8 cellular contexts compared by ENCODE assay signal in genomic region chr3:160413613-160414248, GRCh38. TPM values are rescaled to one million over a fixed set of nuclear protein-coding genes. Genes with fewer than 3 reads are reported as not detected.
DNase-seq lines count a peak whose midpoint lies in the region; ATAC-seq and TF ChIP-seq lines count a peak whose summit lies in the region.

No MANE protein-coding gene starts in this region.

- H3K18ac ChIP-seq in neuronal stem cell (ENCODE audit: low read length): no peak overlapping the region

- no peak overlapping the region for H2AK5ac ChIP-seq in neuronal stem cell (ENCODE audit: low read depth, low read length)

- no peak for TF ChIP-seq POLR2A in Peyer's patch (IDR thresholded peaks at IDR 0.05)

- no peaks in the 10 kb centered on the region for H3K27me3 ChIP-seq in Peyer's patch
- no peaks in the 10 kb centered on the region for H3K27me3 ChIP-seq in neuronal stem cell (ENCODE audit: control insufficient read depth in 3 of 3, insufficient read depth in 3 of 3, low read depth in 1 of 3, low read length in 3 of 3)
- H3K27me3 ChIP-seq in tibial artery: no peaks in the 10 kb centered on the region

- peaks cover 14% of the 10 kb centered on the region for H3K4me1 Mint-ChIP-seq in activated T-cell treated with anti-CD3 and anti-CD28 coated beads, Interleukin-2, amount 50 U/mL, for 4 hours (ENCODE audit: low read depth)

- peaks cover 0 to 47% (median 0%) of the 10 kb centered on the region in 3 donors for H3K36me3 ChIP-seq in Peyer's patch
- H3K36me3 ChIP-seq in neuronal stem cell (replicated peaks in 1 of 2; ENCODE audit: control insufficient read depth in 2 of 2, insufficient read depth in 2 of 2, low read length in 2 of 2): peaks cover 25 to 98% of the 10 kb centered on the region in 2 donors
- peaks cover 0 to 34% (median 16%) of the 10 kb centered on the region in 3 donors for H3K36me3 ChIP-seq in tibial artery

- peak; percentile 85 for ATAC-seq in GM21390 (IDR thresholded peaks at IDR 0.05; ENCODE audit: unreplicated experiment)
- peak; percentile 66 to 67 for ATAC-seq in activated T-cell treated with anti-CD3 and anti-CD28 coated beads, Interleukin-2, amount 50 U/mL, for 4 hours

- WGBS in neuronal stem cell (ENCODE audit: extremely low coverage in 2 of 2, insufficient read length in 2 of 2, insufficient replicate concordance in 1 of 2), 2 donors: no CpG with 5 or more reads among the region's 3 CpGs

- no peak overlapping the region for H2BK5ac ChIP-seq in neuronal stem cell (ENCODE audit: low read length)

- H3K14ac ChIP-seq in neuronal stem cell (ENCODE audit: low read length): no peak overlapping the region

- intact Hi-C loops in tibial artery (cut with DNase I; ENCODE audit: low total_unique reads): loop anchor here (10.0 kb wide), 1 partner anchor 249 kb away; no protein-coding TSS in a partner anchor

- H3K4me3 ChIP-seq in Peyer's patch (no peak overlapping the region), fibroblast of mammary gland (ENCODE audit: control insufficient read depth, low read depth, low read length) (no peak overlapping the region), neuronal stem cell (ENCODE audit: low read length in 2 of 2) (no peak overlapping the region), tibial artery (no peak overlapping the region)

- H3K27ac ChIP-seq in Peyer's patch: no peak overlapping the region
- H3K27ac ChIP-seq in neuronal stem cell (replicated peaks; ENCODE audit: low read length): no peak overlapping the region
- H3K27ac ChIP-seq in tibial artery: no peak overlapping the region

- no peak overlapping the region for H4K91ac ChIP-seq in neuronal stem cell (ENCODE audit: low read depth, low read length, poor library complexity)

- TF ChIP-seq CTCF in Peyer's patch (IDR thresholded peaks at IDR 0.05) (peak; percentile 42 to 93 (median 87)), fibroblast of mammary gland (conservative IDR thresholded peaks at IDR 0.05; ENCODE audit: control insufficient read depth, insufficient read depth, low read depth, low read length) (peak; percentile 87), tibial artery (IDR thresholded peaks at IDR 0.05) (peak; percentile 71 to 83)

- H3K27me3 Mint-ChIP-seq in activated T-cell treated with anti-CD3 and anti-CD28 coated beads, Interleukin-2, amount 50 U/mL, for 4 hours (ENCODE audit: low read depth): no peaks in the 10 kb centered on the region

- no peak overlapping the region for H3K4me2 ChIP-seq in neuronal stem cell (ENCODE audit: insufficient read depth, low read length, poor library complexity, severe bottlenecking)

- H3K36me3 Mint-ChIP-seq in activated T-cell treated with anti-CD3 and anti-CD28 coated beads, Interleukin-2, amount 50 U/mL, for 4 hours (ENCODE audit: insufficient read depth): peaks cover 7% of the 10 kb centered on the region

- no peak overlapping the region for H3K23ac ChIP-seq in neuronal stem cell (ENCODE audit: low read depth, low read length, poor library complexity)

- no peak overlapping the region for H3K4ac ChIP-seq in neuronal stem cell (ENCODE audit: low read length)

- H3K9ac ChIP-seq in neuronal stem cell (ENCODE audit: low read depth, low read length, poor library complexity): no peak overlapping the region

- no peaks in the 10 kb centered on the region for H3K9me3 Mint-ChIP-seq in activated T-cell treated with anti-CD3 and anti-CD28 coated beads, Interleukin-2, amount 50 U/mL, for 4 hours

- no peak overlapping the region for H2AFZ ChIP-seq in neuronal stem cell (ENCODE audit: low read length)

- no peak overlapping the region for H3K4me3 Mint-ChIP-seq in activated T-cell treated with anti-CD3 and anti-CD28 coated beads, Interleukin-2, amount 50 U/mL, for 4 hours

- H3K79me1 ChIP-seq in neuronal stem cell (ENCODE audit: low read depth, low read length): no peaks in the 10 kb centered on the region

- H2BK15ac ChIP-seq in neuronal stem cell (ENCODE audit: low read length): no peak overlapping the region

- no peaks in the 10 kb centered on the region for H3K4me1 ChIP-seq in Peyer's patch
- no peaks in the 10 kb centered on the region for H3K4me1 ChIP-seq in neuronal stem cell (ENCODE audit: control insufficient read depth in 2 of 2, insufficient read depth in 1 of 2, low read depth in 1 of 2, low read length in 2 of 2)
- H3K4me1 ChIP-seq in tibial artery: no peaks in the 10 kb centered on the region

- no peak overlapping the region for H2BK12ac ChIP-seq in neuronal stem cell (ENCODE audit: low read length)

- no peak overlapping the region for H2BK120ac ChIP-seq in neuronal stem cell (ENCODE audit: low read depth, low read length)

- no peak overlapping the region for H4K8ac ChIP-seq in neuronal stem cell (ENCODE audit: low read depth, low read length)

- DNase-seq in COR-L47 (lab: John Stamatoyannopoulos, UW): peak; percentile 75
- DNase-seq in LHCN-M2 (ENCODE audit: low read depth): peak; percentile 78
- peak in 1 of 3 donors; percentile 82 for DNase-seq in Peyer's patch
- peak; percentile 61 for DNase-seq in activated T-cell treated with anti-CD3 and anti-CD28 coated beads, Interleukin-2, amount 50 U/mL, for 4 hours
- DNase-seq in fibroblast of mammary gland (ENCODE audit: low read depth): peak; percentile 86
- DNase-seq in neuronal stem cell (ENCODE audit: low spot score): peak; percentile 62
- DNase-seq in tibial artery: peak in 1 of 2 donors; percentile 41

- H3K9me3 ChIP-seq in Peyer's patch (no peaks in the 10 kb centered on the region), neuronal stem cell (replicated peaks in 1 of 2; ENCODE audit: control insufficient read depth in 2 of 2, insufficient read depth in 1 of 2, low read depth in 1 of 2, low read length in 2 of 2) (no peaks in the 10 kb centered on the region), tibial artery (no peaks in the 10 kb centered on the region)

RNA-seq across cellular contexts. Expression of gene SMC4, which starts 14.3 kb away (rescaled TPM):
- 130 and 186 TPM in 2 replicates for total RNA-seq in LHCN-M2 (2014; rRNA removed)
- polyA plus RNA-seq in LHCN-M2 (2012): 27.8 TPM
- 100 to 1,000 TPM in 1 of 4 donors, 10 to 100 TPM in 3; 34.3 to 123 (median 50.8) TPM for total RNA-seq in Peyer's patch
- 10 to 100 TPM; 56.6 to 69.0 (median 66.0) TPM for total RNA-seq in activated T-cell treated with anti-CD3 and anti-CD28 coated beads, Interleukin-2, amount 50 U/mL, for 4 hours
- 430 TPM for polyA plus RNA-seq in neuronal stem cell (2013, experiment 1 of 2)
- polyA plus RNA-seq in neuronal stem cell (2013, experiment 2 of 2): 436 TPM

RNA-seq across cellular contexts. Expression of gene IFT80, which starts 14.7 kb away (rescaled TPM):
- 30.7 and 48.6 TPM in 2 replicates for total RNA-seq in LHCN-M2 (2014; rRNA removed)
- 6.7 TPM for polyA plus RNA-seq in LHCN-M2 (2012)
- 10 to 100 TPM; 10.5 to 35.5 (median 15.4) TPM for total RNA-seq in Peyer's patch
- 10 to 100 TPM in 1 of 3 donors, 1 to 10 TPM in 2; 5.5 to 10.1 (median 6.5) TPM for total RNA-seq in activated T-cell treated with anti-CD3 and anti-CD28 coated beads, Interleukin-2, amount 50 U/mL, for 4 hours
- polyA plus RNA-seq in neuronal stem cell (2013, experiment 1 of 2): 23.8 TPM
- polyA plus RNA-seq in neuronal stem cell (2013, experiment 2 of 2): 24.0 TPM

RNA-seq across cellular contexts. Expression of gene TRIM59, which starts 35.9 kb away (rescaled TPM):
- total RNA-seq in LHCN-M2 (2014; rRNA removed) (33.0 and 45.5 TPM in 2 replicates), Peyer's patch (1 to 10 TPM; 1.7 to 6.7 (median 4.1) TPM)
- 11.2 TPM for polyA plus RNA-seq in LHCN-M2 (2012)
- total RNA-seq in activated T-cell treated with anti-CD3 and anti-CD28 coated beads, Interleukin-2, amount 50 U/mL, for 4 hours: 10 to 100 TPM; 15.1 to 16.5 (median 15.3) TPM
- 44.2 TPM for polyA plus RNA-seq in neuronal stem cell (2013, experiment 1 of 2)
- polyA plus RNA-seq in neuronal stem cell (2013, experiment 2 of 2): 43.4 TPM
